ENCODE assay signal across 11 cellular contexts in genomic region chr11:5294342-5294995, GRCh38. TPM values are rescaled to one million over a fixed set of nuclear protein-coding genes. Genes with fewer than 3 reads are reported as not detected.
"Had no signal": no experiment of that assay in that cellular context is flagged by ENCODE, and none has a peak within 500 bp of the region (broad histone marks: within the 10 kb centered on the region; RNA-seq: fewer than 3 reads in every experiment).

No MANE protein-coding gene starts in this region.

RNA-seq across cellular contexts. Expression of gene OR51B4, which starts 7.3 kb away (rescaled TPM):
- total RNA-seq: OCI-LY7, PC-9, Peyer's patch, Right ventricle myocardium superior, RPMI7951, SJCRH30, SJSA1, T-cell had no signal

RNA-seq across cellular contexts. Expression of gene HBE1, which starts 24.7 kb away (rescaled TPM):
- total RNA-seq: OCI-LY7, Peyer's patch, Right ventricle myocardium superior, SJSA1 had no signal

RNA-seq across cellular contexts. Expression of gene OR51B2, which starts 29.6 kb away (rescaled TPM):
- total RNA-seq: OCI-LY7, PC-9, Peyer's patch, Right ventricle myocardium superior, SJCRH30, SJSA1, T-cell had no signal
- polyA plus RNA-seq: SK-N-SH had no signal

RNA-seq across cellular contexts. Expression of gene HBG2, which starts 39.9 kb away (rescaled TPM):
- total RNA-seq: OCI-LY7, PC-3, PC-9, Peyer's patch, Right ventricle myocardium superior, SJCRH30, SJSA1 had no signal

RNA-seq across cellular contexts. Expression of gene HBG1, which starts 44.8 kb away (rescaled TPM):
- total RNA-seq: OCI-LY7, PC-3, PC-9, Peyer's patch, Right ventricle myocardium superior, RPMI7951, SJCRH30, SJSA1, SK-MEL-5 had no signal
- polyA plus RNA-seq: SK-N-SH had no signal
